6 cellular contexts compared by ENCODE assay signal in genomic region chr10:60753817-60754216, GRCh38.
"Had no signal": no experiment of that assay in that cellular context is flagged by ENCODE, and none has a peak within 500 bp of the region (broad histone marks: within the 10 kb centered on the region; RNA-seq: fewer than 3 reads in every experiment).

No MANE protein-coding gene starts in this region.

- ATAC-seq: GM23338, K562 had no signal

- H3K4me2 ChIP-seq: GM23338 had no signal

- H2AFZ ChIP-seq: GM23338 had no signal

- H3K4me3 ChIP-seq: GM23338, K562 had no signal

- DNase-seq: H9, HCEC 1CT, HFFc6, IMR-90 had no signal
